ENCODE assay signal across 8 cellular contexts in genomic region chr7:140924821-140925421, GRCh38. TPM values are rescaled to one million over a fixed set of nuclear protein-coding genes. Genes with fewer than 3 reads are reported as not detected.
DNase-seq lines count a peak whose midpoint lies in the region; ATAC-seq and TF ChIP-seq lines count a peak whose summit lies in the region.

BRAF (minus strand) TSS chr7:140924929; CDS start chr7:140924703, 226 bp downstream.

- peaks cover 13 to 37% (median 32%) of the 10 kb centered on the region in 11 experiments; a peak in 20 of 22 replicates for H4K20me1 ChIP-seq in BLaER1 treated with 17β-estradiol and CSF1 and Interleukin-3, amounts not matched to agents 10 nM and 100 nM

- peak within 1 kb of the TSS; percentile 79 to 100 (median 93) for H3K4me2 ChIP-seq in BLaER1 treated with 17β-estradiol and CSF1 and Interleukin-3, amounts not matched to agents 10 nM and 100 nM

- DNase-seq in NCI-H748 (lab: John Stamatoyannopoulos, UW; ENCODE audit: unreplicated experiment) (peak; percentile 93), left lung (peak; percentile 91 to 94)
- peak; percentile 91 to 93 for DNase-seq in activated CD4-positive, alpha-beta T cell treated with anti-CD3 and anti-CD28 coated beads, Interleukin-2, amount 50 U/mL, for 4 hours
- DNase-seq in stimulated activated CD4-positive, alpha-beta T cell treated with anti-CD3 and anti-CD28 coated beads, Interleukin-2, amount 100 ng/mL, for 4 hours (ENCODE audit: low read depth) = peak; percentile 89

- H3K4me3 ChIP-seq in BLaER1 treated with 17β-estradiol and CSF1 and Interleukin-3, amounts not matched to agents 10 nM and 100 nM = peak within 1 kb of the TSS; percentile 92 to 100 (median 96)
- H3K4me3 ChIP-seq in left lung = peak within 1 kb of the TSS; percentile 69 to 90

- no peak within 1 kb of the TSS for H3K27ac Mint-ChIP-seq in dendritic cell treated with granulocyte-macrophage colony-stimulating factor and Interleukin-4, amounts not matched to agents 40 ng/mL and 50 ng/mL, for 4 days

- intact Hi-C loops in dendritic cell treated with granulocyte-macrophage colony-stimulating factor and Interleukin-4, amounts not matched to agents 40 ng/mL and 50 ng/mL, for 4 days (cut with micrococcal nuclease) = loop anchor here (1.0 to 2.0 kb wide), 2 partner anchors 89 to 228 kb away; partner anchors contain the start of genes MRPS33 and NDUFB2
- intact Hi-C loops in left lung (cut with DNase I) = no loop called here

- no peak for TF ChIP-seq CTCF in left lung (IDR thresholded peaks at IDR 0.05)

- peaks cover 9% of the 10 kb centered on the region for H3K9me3 Mint-ChIP-seq in dendritic cell treated with granulocyte-macrophage colony-stimulating factor and Interleukin-4, amounts not matched to agents 40 ng/mL and 50 ng/mL, for 4 days

- ATAC-seq in GM19372 (IDR thresholded peaks at IDR 0.05; ENCODE audit: low read depth, unreplicated experiment) (peak; percentile 45), HG03521 (IDR thresholded peaks at IDR 0.05; ENCODE audit: unreplicated experiment) (peak; percentile 44), left lung (peak; percentile 72)

- H3K4me1 ChIP-seq in BLaER1 treated with 17β-estradiol and CSF1 and Interleukin-3, amounts not matched to agents 10 nM and 100 nM = peaks cover 16 to 27% (median 24%) of the 10 kb centered on the region in 10 experiments
- H3K4me1 ChIP-seq in left lung = peaks cover 0 to 44% of the 10 kb centered on the region in 2 donors

- no peaks in the 10 kb centered on the region for H3K27me3 ChIP-seq in BLaER1 treated with 17β-estradiol and CSF1 and Interleukin-3, amounts not matched to agents 10 nM and 100 nM
- H3K27me3 ChIP-seq in left lung = no peaks in the 10 kb centered on the region

- H3K27ac ChIP-seq in BLaER1 treated with 17β-estradiol and CSF1 and Interleukin-3, amounts not matched to agents 10 nM and 100 nM = peak within 1 kb of the TSS; percentile 96 to 100 (median 98)
- H3K27ac ChIP-seq in left lung = peak within 1 kb of the TSS; percentile 97 to 98

- peaks cover 2% of the 10 kb centered on the region for H3K27me3 Mint-ChIP-seq in dendritic cell treated with granulocyte-macrophage colony-stimulating factor and Interleukin-4, amounts not matched to agents 40 ng/mL and 50 ng/mL, for 4 days

- H3K36me3 Mint-ChIP-seq in dendritic cell treated with granulocyte-macrophage colony-stimulating factor and Interleukin-4, amounts not matched to agents 40 ng/mL and 50 ng/mL, for 4 days (ENCODE audit: low read depth) = peaks cover 6% of the 10 kb centered on the region

- no peaks in the 10 kb centered on the region for H3K9me3 ChIP-seq in BLaER1 treated with 17β-estradiol and CSF1 and Interleukin-3, amounts not matched to agents 10 nM and 100 nM (replicated peaks in 1 of 11)
- peaks cover 0 to 3% of the 10 kb centered on the region in 2 donors for H3K9me3 ChIP-seq in left lung

- 0 out of 22 replicates have a peak, but pooled peaks cover 0 to under 1% (median 0%) of the 10 kb centered on the region in 11 experiments for H3K36me3 ChIP-seq in BLaER1 treated with 17β-estradiol and CSF1 and Interleukin-3, amounts not matched to agents 10 nM and 100 nM
- no peaks in the 10 kb centered on the region for H3K36me3 ChIP-seq in left lung

- peaks cover 7% of the 10 kb centered on the region for H3K4me1 Mint-ChIP-seq in dendritic cell treated with granulocyte-macrophage colony-stimulating factor and Interleukin-4, amounts not matched to agents 40 ng/mL and 50 ng/mL, for 4 days (ENCODE audit: low read depth)

- peak within 1 kb of the TSS; percentile 95 to 100 (median 99) for H3K9ac ChIP-seq in BLaER1 treated with 17β-estradiol and CSF1 and Interleukin-3, amounts not matched to agents 10 nM and 100 nM

- H3K4me3 Mint-ChIP-seq in dendritic cell treated with granulocyte-macrophage colony-stimulating factor and Interleukin-4, amounts not matched to agents 40 ng/mL and 50 ng/mL, for 4 days = peak within 1 kb of the TSS; percentile 98

RNA-seq across cellular contexts. Expression of gene BRAF, which starts in this region (rescaled TPM):
- 10 to 100 TPM; 30.8 to 35.9 TPM for total RNA-seq in left lung

Comparison
In these comparisons a context has a peak if more than half of its experiments do, and no peak if none do; other contexts are left out.
1. Peak in every context shown above with its lines: DNase-seq, ATAC-seq, H3K4me3 ChIP-seq and H3K27ac ChIP-seq.